In genomic region chr9:135116371-135116770, GRCh38 we compare ENCODE assay signal across 23 cellular contexts.
"Had no signal": no experiment of that assay in that cellular context is flagged by ENCODE, and none has a peak within 500 bp of the region (broad histone marks: within the 10 kb centered on the region; RNA-seq: fewer than 3 reads in every experiment).

No MANE protein-coding gene starts in this region.

- H3K9me3 Mint-ChIP-seq: natural killer cell; stimulated activated effector memory CD8-positive, alpha-beta T cell treated with anti-CD3 and anti-CD28 coated beads, Interleukin-12 subunit alpha, Interleukin-12 subunit beta, amount 100 ng/mL, for 72 hours had no signal

- H3K4me1 ChIP-seq: colonic mucosa, esophagus squamous epithelium, lower lobe of right lung, parathyroid adenoma, stomach, testis, tibial artery, upper lobe of left lung had no signal

- H3K9ac ChIP-seq: parathyroid adenoma had no signal

- H3K36me3 Mint-ChIP-seq: natural killer cell; stimulated activated effector memory CD8-positive, alpha-beta T cell treated with anti-CD3 and anti-CD28 coated beads, Interleukin-12 subunit alpha, Interleukin-12 subunit beta, amount 100 ng/mL, for 72 hours had no signal

- H3K79me2 ChIP-seq: parathyroid adenoma had no signal

- H3K4me3 ChIP-seq: colonic mucosa, esophagus squamous epithelium, lower lobe of right lung, stomach, testis, tibial artery, upper lobe of left lung had no signal

- H3K36me3 ChIP-seq: colonic mucosa, lower lobe of right lung, neutrophil, upper lobe of left lung had no signal

- FAIRE-seq: endometrium, keratinocyte, urothelium cell line had no signal

- H3K4me1 Mint-ChIP-seq: natural killer cell; stimulated activated effector memory CD8-positive, alpha-beta T cell treated with anti-CD3 and anti-CD28 coated beads, Interleukin-12 subunit alpha, Interleukin-12 subunit beta, amount 100 ng/mL, for 72 hours had no signal

- H2AFZ ChIP-seq: parathyroid adenoma had no signal

- H3K27me3 ChIP-seq: colonic mucosa, esophagus squamous epithelium, testis, upper lobe of left lung had no signal

- H3K27ac ChIP-seq: colonic mucosa, esophagus squamous epithelium, lower lobe of right lung, neutrophil, parathyroid adenoma, stomach, testis, tibial artery, upper lobe of left lung had no signal

- H3K9me3 ChIP-seq: colonic mucosa, esophagus squamous epithelium, lower lobe of right lung, neutrophil, testis, tibial artery, upper lobe of left lung had no signal

- H3K27ac Mint-ChIP-seq: dendritic cell treated with granulocyte-macrophage colony-stimulating factor and Interleukin-4, amounts not matched to agents 40 ng/mL and 50 ng/mL, for 4 days; natural killer cell; progenitor cell of endocrine pancreas; stimulated activated effector memory CD8-positive, alpha-beta T cell treated with anti-CD3 and anti-CD28 coated beads, Interleukin-12 subunit alpha, Interleukin-12 subunit beta, amount 100 ng/mL, for 72 hours had no signal

- DNase-seq: colonic mucosa; effector memory CD4-positive, alpha-beta T cell; erythroblast; esophagus squamous epithelium; foreskin melanocyte; left ventricle myocardium superior; natural killer cell; stimulated activated CD4-positive, alpha-beta T cell treated with anti-CD3 and anti-CD28 coated beads, Interleukin-2, amount 100 ng/mL, for 24 hours; stimulated activated CD4-positive, alpha-beta T cell treated with anti-CD3 and anti-CD28 coated beads, Interleukin-4, amount 100 ng/mL, for 24 hours; stimulated activated naive CD4-positive, alpha-beta T cell treated with Interleukin-2 at 50 U/mL for 16 hours; stomach; testis; tibial artery; upper lobe of left lung had no signal

- H3K4me3 Mint-ChIP-seq: dendritic cell treated with granulocyte-macrophage colony-stimulating factor and Interleukin-4, amounts not matched to agents 40 ng/mL and 50 ng/mL, for 4 days; natural killer cell; stimulated activated effector memory CD8-positive, alpha-beta T cell treated with anti-CD3 and anti-CD28 coated beads, Interleukin-12 subunit alpha, Interleukin-12 subunit beta, amount 100 ng/mL, for 72 hours had no signal
